In the genomic region with DNA sequence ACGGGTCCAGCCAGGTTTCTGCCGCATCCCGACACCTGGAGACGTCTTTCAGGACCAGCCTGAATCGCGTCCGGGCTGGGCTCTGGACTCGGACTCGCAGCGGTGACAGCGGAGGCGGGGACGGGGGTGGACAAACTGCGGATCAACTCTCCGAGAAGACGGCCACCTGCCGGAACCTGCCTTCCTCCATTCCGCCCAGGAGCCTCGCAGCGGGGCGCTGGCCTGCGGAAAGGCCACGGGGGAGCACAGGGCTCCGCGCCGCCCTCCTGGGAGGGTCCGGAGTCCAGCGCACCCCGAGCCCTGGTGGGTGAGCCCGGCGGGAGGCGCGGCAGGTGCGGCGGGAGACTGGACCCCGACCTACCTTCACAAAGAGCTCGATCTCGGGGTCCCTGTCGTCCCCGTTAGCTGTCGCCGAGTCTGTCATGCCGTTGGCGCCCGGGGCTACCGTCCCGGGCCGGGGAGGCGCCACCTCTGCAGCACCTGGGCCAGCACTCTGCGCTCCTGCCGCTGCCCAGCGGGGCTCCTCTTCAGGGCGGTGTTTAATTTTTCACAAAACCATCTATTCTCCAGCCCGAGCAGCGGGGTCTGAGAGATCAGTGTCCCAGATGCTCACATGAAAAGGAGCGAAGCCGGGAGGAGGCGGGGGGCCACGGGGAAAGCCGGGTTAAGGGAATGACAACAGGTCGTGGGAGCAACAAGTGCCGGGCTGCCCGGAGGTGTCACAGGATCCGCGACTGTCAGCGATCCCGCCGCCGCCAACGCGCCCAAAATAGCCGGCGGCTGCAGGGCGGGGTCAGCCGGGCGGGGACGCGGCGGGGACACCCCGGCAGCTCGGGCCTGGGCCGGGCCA, we compare ENCODE assay signal across 1 cellular context.
TF ChIP-seq lines count a peak whose summit lies in the region.

TSS of gene CLIC5 (minus strand) at position 742 of the 850 bp plus-strand sequence. CDS start at position 424, 318 bp downstream.

TF ChIP-seq in HepG2, 621 proteins besides CTCF, POLR2A, EP300 and RAD21 (continued from another document):
- TF ChIP-seq, protein P1, sequence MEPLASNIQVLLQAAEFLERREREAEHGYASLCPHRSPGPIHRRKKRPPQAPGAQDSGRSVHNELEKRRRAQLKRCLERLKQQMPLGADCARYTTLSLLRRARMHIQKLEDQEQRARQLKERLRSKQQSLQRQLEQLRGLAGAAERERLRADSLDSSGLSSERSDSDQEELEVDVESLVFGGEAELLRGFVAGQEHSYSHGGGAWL (CRISPR knock-in tag; IDR thresholded peaks at IDR 0.05) = peak; percentile 50; the same call in 1 of the 2 replicates
- TF ChIP-seq KDM5B (CRISPR knock-in tag; IDR thresholded peaks at IDR 0.05; ENCODE audit: borderline replicate concordance) (peak; percentile 34; the same call in 1 of the 2 replicates), EZH2 (conservative IDR thresholded peaks at IDR 0.05; ENCODE audit: low read depth, low read length) (peak; percentile 39; the same call in 1 of the 2 replicates), ZNF264 (CRISPR knock-in tag; IDR thresholded peaks at IDR 0.05) (no peak), NR1H2 (CRISPR knock-in tag; IDR thresholded peaks at IDR 0.05; ENCODE audit: borderline replicate concordance, low read depth) (0 out of 2 replicates have a peak, but pooled peaks have one; percentile 51), ZHX2 (IDR thresholded peaks at IDR 0.05; ENCODE audit: low read depth) (no peak), ZHX2 (CRISPR knock-in tag; IDR thresholded peaks at IDR 0.05; ENCODE audit: borderline replicate concordance) (no peak), HDAC1 (CRISPR knock-in tag; IDR thresholded peaks at IDR 0.05) (0 out of 2 replicates have a peak, but pooled peaks have one; percentile 21), EHMT2 (IDR thresholded peaks at IDR 0.05; ENCODE audit: borderline replicate concordance, low read depth, low read length) (no peak), ZBTB10 (CRISPR knock-in tag; IDR thresholded peaks at IDR 0.05; ENCODE audit: borderline replicate concordance) (0 out of 2 replicates have a peak, but pooled peaks have one; percentile 38), HNF4G (IDR thresholded peaks at IDR 0.05; ENCODE audit: borderline replicate concordance, low read depth, low read length) (no peak), HNF4G (CRISPR knock-in tag; IDR thresholded peaks at IDR 0.05; ENCODE audit: borderline replicate concordance, low read depth) (0 out of 2 replicates have a peak, but pooled peaks have one; percentile 49)
- TF ChIP-seq, protein P2, sequence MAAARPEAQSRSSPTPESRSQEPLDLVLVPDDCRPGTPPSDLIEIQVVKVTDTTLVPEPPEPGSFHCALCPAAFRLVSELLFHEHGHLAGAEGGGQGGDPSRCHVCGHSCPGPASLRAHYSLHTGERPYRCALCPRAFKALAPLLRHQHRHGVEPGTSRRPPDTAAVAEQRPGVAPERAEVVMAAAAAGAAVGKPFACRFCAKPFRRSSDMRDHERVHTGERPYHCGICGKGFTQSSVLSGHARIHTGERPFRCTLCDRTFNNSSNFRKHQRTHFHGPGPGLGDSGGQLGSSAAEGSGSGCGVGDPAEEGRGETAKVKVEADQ (CRISPR knock-in tag; IDR thresholded peaks at IDR 0.05; ENCODE audit: borderline replicate concordance) = peak; percentile 50; the same call in 1 of the 2 replicates
- TF ChIP-seq, protein P3, sequence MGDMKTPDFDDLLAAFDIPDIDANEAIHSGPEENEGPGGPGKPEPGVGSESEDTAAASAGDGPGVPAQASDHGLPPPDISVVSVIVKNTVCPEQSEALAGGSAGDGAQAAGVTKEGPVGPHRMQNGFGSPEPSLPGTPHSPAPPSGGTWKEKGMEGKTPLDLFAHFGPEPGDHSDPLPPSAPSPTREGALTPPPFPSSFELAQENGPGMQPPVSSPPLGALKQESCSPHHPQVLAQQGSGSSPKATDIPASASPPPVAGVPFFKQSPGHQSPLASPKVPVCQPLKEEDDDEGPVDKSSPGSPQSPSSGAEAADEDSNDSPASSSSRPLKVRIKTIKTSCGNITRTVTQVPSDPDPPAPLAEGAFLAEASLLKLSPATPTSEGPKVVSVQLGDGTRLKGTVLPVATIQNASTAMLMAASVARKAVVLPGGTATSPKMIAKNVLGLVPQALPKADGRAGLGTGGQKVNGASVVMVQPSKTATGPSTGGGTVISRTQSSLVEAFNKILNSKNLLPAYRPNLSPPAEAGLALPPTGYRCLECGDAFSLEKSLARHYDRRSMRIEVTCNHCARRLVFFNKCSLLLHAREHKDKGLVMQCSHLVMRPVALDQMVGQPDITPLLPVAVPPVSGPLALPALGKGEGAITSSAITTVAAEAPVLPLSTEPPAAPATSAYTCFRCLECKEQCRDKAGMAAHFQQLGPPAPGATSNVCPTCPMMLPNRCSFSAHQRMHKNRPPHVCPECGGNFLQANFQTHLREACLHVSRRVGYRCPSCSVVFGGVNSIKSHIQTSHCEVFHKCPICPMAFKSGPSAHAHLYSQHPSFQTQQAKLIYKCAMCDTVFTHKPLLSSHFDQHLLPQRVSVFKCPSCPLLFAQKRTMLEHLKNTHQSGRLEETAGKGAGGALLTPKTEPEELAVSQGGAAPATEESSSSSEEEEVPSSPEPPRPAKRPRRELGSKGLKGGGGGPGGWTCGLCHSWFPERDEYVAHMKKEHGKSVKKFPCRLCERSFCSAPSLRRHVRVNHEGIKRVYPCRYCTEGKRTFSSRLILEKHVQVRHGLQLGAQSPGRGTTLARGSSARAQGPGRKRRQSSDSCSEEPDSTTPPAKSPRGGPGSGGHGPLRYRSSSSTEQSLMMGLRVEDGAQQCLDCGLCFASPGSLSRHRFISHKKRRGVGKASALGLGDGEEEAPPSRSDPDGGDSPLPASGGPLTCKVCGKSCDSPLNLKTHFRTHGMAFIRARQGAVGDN (CRISPR knock-in tag; IDR thresholded peaks at IDR 0.05) = peak; percentile 46
